20 cellular contexts compared by ENCODE assay signal in the genomic region with DNA sequence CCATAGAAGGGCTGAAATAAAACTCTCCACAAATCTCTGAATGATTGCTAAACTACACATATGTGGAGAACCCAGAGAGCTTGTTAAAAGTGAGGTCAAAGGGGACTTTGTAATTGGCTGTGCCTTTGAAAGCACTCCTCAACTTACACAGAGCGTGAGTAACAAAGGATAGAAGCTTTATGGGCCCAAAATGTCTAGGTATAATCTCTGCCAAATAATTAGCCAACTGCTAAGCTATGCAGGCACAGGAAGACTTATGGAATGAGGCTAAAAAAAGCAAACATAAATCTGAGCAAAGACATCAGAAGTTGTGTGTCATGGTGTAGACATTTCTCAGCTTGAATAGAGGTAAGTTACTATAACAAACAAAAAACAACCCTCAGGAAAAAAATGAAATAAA. TPM values are rescaled to one million over a fixed set of nuclear protein-coding genes. Genes with fewer than 3 reads are reported as not detected.
A peak's percentile ranks its signal among the peaks of the same experiment; 100 is the strongest.
DNase-seq lines count a peak whose midpoint lies in the region; ATAC-seq and TF ChIP-seq lines count a peak whose summit lies in the region.
"Had no signal": no experiment of that assay in that cellular context is flagged by ENCODE, and none has a peak within 500 bp of the region (broad histone marks: within the 10 kb centered on the region; RNA-seq: fewer than 3 reads in every experiment).

No MANE protein-coding gene starts in this region.

- no peak overlapping the region for H3K27ac ChIP-seq in GM23338 (ENCODE audit: low read depth)
- no peak overlapping the region for H3K27ac ChIP-seq in RWPE1
- H3K27ac ChIP-seq: cardiac muscle cell, foreskin keratinocyte, right atrium auricular region, vagina had no signal

- intact Hi-C loops in activated T-helper 2 cell treated with anti-CD3 and anti-CD28 coated beads, Interferon-gamma antibody, Interleukin-2, Interleukin-4, amounts not matched to agents 10 μg/mL and 5 μg/mL and 100 μg/mL, durations not matched to agents 14 hours and 24 hours and 36 hours (cut with micrococcal nuclease), result no loop called here

- POLR2A ChIA-PET in AG04449 (lab: Yijun Ruan, JAX), result interaction anchor here (0.5 to 1.5 kb wide), 4 partner anchors 9 to 588 kb away, joined by 3 to 4 read pairs (median 4); no protein-coding TSS in a partner anchor
- POLR2A ChIA-PET in RWPE1 (lab: Yijun Ruan, JAX; ENCODE audit: low non-redundant PET), result no interaction called here

- DNase-seq in AG04449 (ENCODE audit: low read depth, low spot score) (peak; percentile 93), GM23338 (ENCODE audit: low spot score) (no peak), amniotic stem cell (lab: John Stamatoyannopoulos, UW) (peak; percentile 30), fibroblast of pulmonary artery (ENCODE audit: low read depth) (peak; percentile 84), NCI-H1105 (lab: John Stamatoyannopoulos, UW) (no peak), RWPE1 (ENCODE audit: low spot score) (no peak)
- DNase-seq in activated T-helper 2 cell treated with anti-CD3 and anti-CD28 coated beads, Interferon-gamma antibody, Interleukin-2, Interleukin-4, amounts not matched to agents 10 μg/mL and 5 μg/mL and 100 μg/mL, durations not matched to agents 14 hours and 24 hours and 36 hours (ENCODE audit: low spot score), result no peak
- DNase-seq: ACHN; activated CD4-positive, alpha-beta T cell treated with anti-CD3 and anti-CD28 coated beads, Interleukin-2, amount 10 ng/mL, durations not matched to agents 24 days and 14 days; activated CD8-positive, alpha-beta memory T cell treated with anti-CD3 and anti-CD28 coated beads, Interleukin-2, amount 50 U/mL, for 48 hours; activated naive CD4-positive, alpha-beta T cell treated with anti-CD3 and anti-CD28 coated beads for 36 hours; MV-4-11; NCI-H69 had no signal

- H3F3A ChIP-seq in GM23338 (replicated peaks; ENCODE audit: low read depth), result no peaks in the 10 kb centered on the region

- TF ChIP-seq CTCF in AG04449 (IDR thresholded peaks at IDR 0.05; ENCODE audit: insufficient read depth, low read length, missing control alignments) (no peak), GM23338 (conservative IDR thresholded peaks at IDR 0.05; ENCODE audit: low read depth in 2 of 2) (no peak), fibroblast of pulmonary artery (IDR thresholded peaks at IDR 0.05; ENCODE audit: low read length, missing control alignments) (no peak), RWPE1 (conservative IDR thresholded peaks at IDR 0.05; ENCODE audit: low read depth) (no peak)

- no peak overlapping the region for H3K4me2 ChIP-seq in GM23338

- H3K36me3 ChIP-seq in GM23338 (ENCODE audit: insufficient read depth), result peaks cover 2% of the 10 kb centered on the region; the same call in 1 of the 2 replicates
- H3K36me3 ChIP-seq: cardiac muscle cell, right atrium auricular region, vagina had no signal

- no peak overlapping the region for H3K4me3 Mint-ChIP-seq in GM23338
- no peak overlapping the region for H3K4me3 Mint-ChIP-seq in stimulated activated memory B cell treated with anti-CD40 and anti-IgM and Interleukin-4, amounts not matched to agents 10 μg/mL and 1 μg/mL and 100 μg/mL, for 72 hours
- no peak overlapping the region for H3K4me3 Mint-ChIP-seq in activated T-helper 2 cell treated with anti-CD3 and anti-CD28 coated beads, Interferon-gamma antibody, Interleukin-2, Interleukin-4, amounts not matched to agents 10 μg/mL and 5 μg/mL and 100 μg/mL, durations not matched to agents 14 hours and 24 hours and 36 hours (ENCODE audit: low read depth)
- H3K4me3 Mint-ChIP-seq: activated CD4-positive, alpha-beta T cell treated with anti-CD3 and anti-CD28 coated beads, Interleukin-2, amount 10 ng/mL, durations not matched to agents 24 days and 14 days; activated naive CD4-positive, alpha-beta T cell treated with anti-CD3 and anti-CD28 coated beads for 36 hours; IgD-negative memory B cell had no signal

- no peaks in the 10 kb centered on the region for H3K27me3 Mint-ChIP-seq in GM23338 (ENCODE audit: insufficient read depth, low read depth, poor library complexity)
- H3K27me3 Mint-ChIP-seq in stimulated activated memory B cell treated with anti-CD40 and anti-IgM and Interleukin-4, amounts not matched to agents 10 μg/mL and 1 μg/mL and 100 μg/mL, for 72 hours, result peaks cover 18% of the 10 kb centered on the region
- peaks cover 35% of the 10 kb centered on the region for H3K27me3 Mint-ChIP-seq in activated T-helper 2 cell treated with anti-CD3 and anti-CD28 coated beads, Interferon-gamma antibody, Interleukin-2, Interleukin-4, amounts not matched to agents 10 μg/mL and 5 μg/mL and 100 μg/mL, durations not matched to agents 14 hours and 24 hours and 36 hours (ENCODE audit: low read depth)

- peaks cover 4% of the 10 kb centered on the region; the same call in 2 of the 3 replicates for H3K4me1 Mint-ChIP-seq in GM23338
- H3K4me1 Mint-ChIP-seq in stimulated activated memory B cell treated with anti-CD40 and anti-IgM and Interleukin-4, amounts not matched to agents 10 μg/mL and 1 μg/mL and 100 μg/mL, for 72 hours, result no peaks in the 10 kb centered on the region
- H3K4me1 Mint-ChIP-seq in activated T-helper 2 cell treated with anti-CD3 and anti-CD28 coated beads, Interferon-gamma antibody, Interleukin-2, Interleukin-4, amounts not matched to agents 10 μg/mL and 5 μg/mL and 100 μg/mL, durations not matched to agents 14 hours and 24 hours and 36 hours (ENCODE audit: low read depth), result no peaks in the 10 kb centered on the region
- H3K4me1 Mint-ChIP-seq: activated CD4-positive, alpha-beta T cell treated with anti-CD3 and anti-CD28 coated beads, Interleukin-2, amount 10 ng/mL, durations not matched to agents 24 days and 14 days; IgD-negative memory B cell had no signal

- peaks cover under 1% of the 10 kb centered on the region; the same call in 1 of the 2 replicates for H3K4me1 ChIP-seq in GM23338 (ENCODE audit: insufficient read depth)
- H3K4me1 ChIP-seq: foreskin keratinocyte, right atrium auricular region, vagina had no signal

- H2AFZ ChIP-seq in GM23338, result peak overlapping the region; percentile 16; the same call in 1 of the 2 replicates

- ATAC-seq in GM23338, result no peak
- ATAC-seq in stimulated activated memory B cell treated with anti-CD40 and anti-IgM and Interleukin-4, amounts not matched to agents 10 μg/mL and 1 μg/mL and 100 μg/mL, for 72 hours, result no peak
- ATAC-seq: foreskin keratinocyte had no signal

- no peaks in the 10 kb centered on the region for H4K20me1 ChIP-seq in GM23338 (replicated peaks; ENCODE audit: insufficient read depth)

- CTCF ChIA-PET in AG04449 (lab: Yijun Ruan, JAX) (interaction anchor here (0.6 to 0.8 kb wide), 2 partner anchors 60 to 164 kb away, joined by 3 read pairs; no protein-coding TSS in a partner anchor), RWPE1 (lab: Yijun Ruan, JAX) (no interaction called here)

- H3K9me3 Mint-ChIP-seq in GM23338, result peaks cover 16% of the 10 kb centered on the region
- H3K9me3 Mint-ChIP-seq in stimulated activated memory B cell treated with anti-CD40 and anti-IgM and Interleukin-4, amounts not matched to agents 10 μg/mL and 1 μg/mL and 100 μg/mL, for 72 hours, result peaks cover 6% of the 10 kb centered on the region
- H3K9me3 Mint-ChIP-seq in activated T-helper 2 cell treated with anti-CD3 and anti-CD28 coated beads, Interferon-gamma antibody, Interleukin-2, Interleukin-4, amounts not matched to agents 10 μg/mL and 5 μg/mL and 100 μg/mL, durations not matched to agents 14 hours and 24 hours and 36 hours, result peaks cover 7% of the 10 kb centered on the region
- H3K9me3 Mint-ChIP-seq: activated CD4-positive, alpha-beta T cell treated with anti-CD3 and anti-CD28 coated beads, Interleukin-2, amount 10 ng/mL, durations not matched to agents 24 days and 14 days; activated naive CD4-positive, alpha-beta T cell treated with anti-CD3 and anti-CD28 coated beads for 36 hours had no signal

- no peaks in the 10 kb centered on the region for H3K79me2 ChIP-seq in GM23338 (replicated peaks; ENCODE audit: insufficient read depth)

- H3K9me2 ChIP-seq in GM23338 (ENCODE audit: insufficient read depth), result peaks cover 3% of the 10 kb centered on the region; the same call in 1 of the 2 replicates

- H3K27ac Mint-ChIP-seq in GM23338, result no peak overlapping the region
- no peak overlapping the region for H3K27ac Mint-ChIP-seq in stimulated activated memory B cell treated with anti-CD40 and anti-IgM and Interleukin-4, amounts not matched to agents 10 μg/mL and 1 μg/mL and 100 μg/mL, for 72 hours
- H3K27ac Mint-ChIP-seq in activated T-helper 2 cell treated with anti-CD3 and anti-CD28 coated beads, Interferon-gamma antibody, Interleukin-2, Interleukin-4, amounts not matched to agents 10 μg/mL and 5 μg/mL and 100 μg/mL, durations not matched to agents 14 hours and 24 hours and 36 hours, result no peak overlapping the region
- H3K27ac Mint-ChIP-seq: activated CD4-positive, alpha-beta T cell treated with anti-CD3 and anti-CD28 coated beads, Interleukin-2, amount 10 ng/mL, durations not matched to agents 24 days and 14 days; activated naive CD4-positive, alpha-beta T cell treated with anti-CD3 and anti-CD28 coated beads for 36 hours; IgD-negative memory B cell had no signal

- no peak overlapping the region for H3K4me3 ChIP-seq in AG04449 (ENCODE audit: low read depth, low read length)
- H3K4me3 ChIP-seq in GM23338, result no peak overlapping the region
- no peak overlapping the region for H3K4me3 ChIP-seq in fibroblast of pulmonary artery (replicated peaks; ENCODE audit: low read depth, low read length)
- H3K4me3 ChIP-seq: cardiac muscle cell, right atrium auricular region, vagina had no signal

- H3K27me3 ChIP-seq in GM23338 (ENCODE audit: insufficient read depth), result no peaks in the 10 kb centered on the region
- H3K27me3 ChIP-seq: cardiac muscle cell, right atrium auricular region, vagina had no signal

- H3K36me3 Mint-ChIP-seq in GM23338 (ENCODE audit: low read depth), result peaks cover 12% of the 10 kb centered on the region; the same call in 2 of the 3 replicates
- H3K36me3 Mint-ChIP-seq in stimulated activated memory B cell treated with anti-CD40 and anti-IgM and Interleukin-4, amounts not matched to agents 10 μg/mL and 1 μg/mL and 100 μg/mL, for 72 hours, result peaks cover 15% of the 10 kb centered on the region
- H3K36me3 Mint-ChIP-seq in activated T-helper 2 cell treated with anti-CD3 and anti-CD28 coated beads, Interferon-gamma antibody, Interleukin-2, Interleukin-4, amounts not matched to agents 10 μg/mL and 5 μg/mL and 100 μg/mL, durations not matched to agents 14 hours and 24 hours and 36 hours (ENCODE audit: low read depth), result no peaks in the 10 kb centered on the region

RNA-seq across cellular contexts. Expression of gene UST, which starts 23.3 kb away (rescaled TPM):
- total RNA-seq in GM23338 (2014; rRNA removed; shearing (Covaris generic)), result 32.3 and 33.0 TPM in 2 replicates
- polyA plus RNA-seq in GM23338 (2016; fragmentation: Nextera tagmentation; extraction: Ambion mirVana), result 12.6 TPM in 2 replicates
- total RNA-seq in activated T-helper 2 cell treated with anti-CD3 and anti-CD28 coated beads, Interferon-gamma antibody, Interleukin-2, Interleukin-4, amounts not matched to agents 10 μg/mL and 5 μg/mL and 100 μg/mL, durations not matched to agents 14 hours and 24 hours and 36 hours, result 0.92 and 1.3 TPM in 2 replicates
- total RNA-seq: G401 had no signal

Comparison
In these comparisons a context has a peak if more than half of its experiments do, and no peak if none do; other contexts are left out.
1. DNase-seq: peak in AG04449 (single experiment), amniotic stem cell (single experiment) and fibroblast of pulmonary artery (single experiment); none in GM23338 (single experiment), activated T-helper 2 cell treated with anti-CD3 and anti-CD28 coated beads, Interferon-gamma antibody, Interleukin-2, Interleukin-4, amounts not matched to agents 10 μg/mL and 5 μg/mL and 100 μg/mL, durations not matched to agents 14 hours and 24 hours and 36 hours (single experiment), NCI-H1105 (single experiment) and RWPE1 (single experiment).
2. RNA of gene UST, which starts 23.3 kb away (total RNA-seq): 32.3 to 33.0 TPM in GM23338; 0.92 to 1.3 TPM in activated T-helper 2 cell treated with anti-CD3 and anti-CD28 coated beads, Interferon-gamma antibody, Interleukin-2, Interleukin-4, amounts not matched to agents 10 μg/mL and 5 μg/mL and 100 μg/mL, durations not matched to agents 14 hours and 24 hours and 36 hours; every median in the first group is over 10 times any median in the second.